20 cellular contexts compared by ENCODE assay signal in genomic region chr2:137190411-137191190, GRCh38.
DNase-seq lines count a peak whose midpoint lies in the region; ATAC-seq and TF ChIP-seq lines count a peak whose summit lies in the region.
"Had no signal": no experiment of that assay in that cellular context is flagged by ENCODE, and none has a peak within 500 bp of the region (broad histone marks: within the 10 kb centered on the region; RNA-seq: fewer than 3 reads in every experiment).

No MANE protein-coding gene starts in this region.

- no peak for TF ChIP-seq POLR2A in NB4 (IDR thresholded peaks at IDR 0.05; ENCODE audit: extremely low read depth, insufficient read length)

- no peak overlapping the region for H3K4me3 ChIP-seq in NB4 (ENCODE audit: low read depth, low read length)
- no peak overlapping the region for H3K4me3 ChIP-seq in foreskin fibroblast (ENCODE audit: low read depth in 1 of 2, low read length in 2 of 2)
- H3K4me3 ChIP-seq: A549, SK-N-MC, suprapubic skin had no signal

- TF ChIP-seq CTCF in NB4 (IDR thresholded peaks at IDR 0.05; ENCODE audit: low read depth, low read length), result no peak
- TF ChIP-seq CTCF in foreskin fibroblast (IDR thresholded peaks at IDR 0.05; ENCODE audit: low read depth, low read length), result no peak

- ATAC-seq in HG02678 (IDR thresholded peaks at IDR 0.05; ENCODE audit: unreplicated experiment) (no peak), HG03442 (IDR thresholded peaks at IDR 0.05; ENCODE audit: unreplicated experiment) (no peak), HG02870 (IDR thresholded peaks at IDR 0.05; ENCODE audit: unreplicated experiment) (no peak)
- ATAC-seq: A549; stimulated activated effector memory CD8-positive, alpha-beta T cell treated with anti-CD3 and anti-CD28 coated beads, Interleukin-12 subunit alpha, Interleukin-12 subunit beta, amount 100 ng/mL, for 72 hours had no signal

- DNase-seq in NCI-H748 (lab: John Stamatoyannopoulos, UW; ENCODE audit: unreplicated experiment) (peak; percentile 5), NCI-H748 treated with DMSO at 0.1 percent for 48 hours (lab: John Stamatoyannopoulos, UW) (no peak), NB4 (ENCODE audit: low read depth) (peak; percentile 23), foreskin fibroblast (peak; percentile 9 to 50), retina (peak; percentile 51)
- DNase-seq: activated CD4-positive, alpha-beta T cell treated with anti-CD3 and anti-CD28 coated beads, Interleukin-2, amount 10 ng/mL, durations not matched to agents 7 days and 5 days; activated naive CD4-positive, alpha-beta T cell treated with Interleukin-2 at 50 U/mL for 16 hours; activated T-cell treated with anti-CD3 and anti-CD28 coated beads, Interleukin-2, amount 50 U/mL, for 48 hours; CD8-positive, alpha-beta memory T cell; KG1; kidney; NCI-H1694 treated with DMSO at 0.1 percent for 48 hours; NCI-H446 treated with DMSO at 0.1 percent for 48 hours had no signal
